In genomic region chr15:89792106-89792805, GRCh38 we compare ENCODE assay signal across 1 cellular context.
TF ChIP-seq lines count a peak whose summit lies in the region.

No MANE protein-coding gene starts in this region.

TF ChIP-seq in endothelial cell of umbilical vein, 7 proteins besides CTCF, POLR2A, EP300 and RAD21:
- TF ChIP-seq FOS (IDR thresholded peaks at IDR 0.05; ENCODE audit: borderline replicate concordance, insufficient read depth, low read length) (no peak), EZH2 (IDR thresholded peaks at IDR 0.05; ENCODE audit: borderline replicate concordance, low read depth, low read length, severe bottlenecking) (no peak), GATA2 (IDR thresholded peaks at IDR 0.05; ENCODE audit: insufficient read depth, insufficient read length, low read depth, low read length) (no peak), MYC (IDR thresholded peaks at IDR 0.05; ENCODE audit: low read depth, low read length) (no peak), JUN (IDR thresholded peaks at IDR 0.05; ENCODE audit: borderline replicate concordance, insufficient read depth, insufficient read length, low read depth) (no peak), POLR2AphosphoS5 (IDR thresholded peaks at IDR 0.05; ENCODE audit: insufficient read depth, low read depth, low read length) (no peak)
- TF ChIP-seq, protein P1, sequence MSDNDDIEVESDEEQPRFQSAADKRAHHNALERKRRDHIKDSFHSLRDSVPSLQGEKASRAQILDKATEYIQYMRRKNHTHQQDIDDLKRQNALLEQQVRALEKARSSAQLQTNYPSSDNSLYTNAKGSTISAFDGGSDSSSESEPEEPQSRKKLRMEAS (IDR thresholded peaks at IDR 0.05; ENCODE audit: insufficient read depth, insufficient read length), result no peak
